In genomic region chr15:100601628-100602063, GRCh38 we compare ENCODE assay signal across 8 cellular contexts. TPM values are rescaled to one million over a fixed set of nuclear protein-coding genes. Genes with fewer than 3 reads are reported as not detected.
DNase-seq lines count a peak whose midpoint lies in the region; ATAC-seq and TF ChIP-seq lines count a peak whose summit lies in the region.

No MANE protein-coding gene starts in this region.

- no peaks in the 10 kb centered on the region for H3K9me3 ChIP-seq in CD4-positive, CD25-positive, alpha-beta regulatory T cell (ENCODE audit: control insufficient read depth in 2 of 2, low read length in 2 of 2)
- H3K9me3 ChIP-seq in PC-9 (ENCODE audit: insufficient read depth, low read depth) = no peaks in the 10 kb centered on the region

- no peak for TF ChIP-seq CTCF in PC-9 (conservative IDR thresholded peaks at IDR 0.05)

- CTCF ChIA-PET in PC-9 (lab: Charles Lee) = interaction anchor here (0.6 to 1.3 kb wide), 2 partner anchors 95 to 252 kb away, joined by 3 read pairs; no protein-coding TSS in a partner anchor

- H3K27me3 ChIP-seq in CD4-positive, CD25-positive, alpha-beta regulatory T cell (ENCODE audit: control insufficient read depth, insufficient read depth, low read length) = no peaks in the 10 kb centered on the region
- no peaks in the 10 kb centered on the region for H3K27me3 ChIP-seq in PC-9 (ENCODE audit: insufficient read depth, low read depth)

- peak overlapping the region; percentile 91 for H3K27ac ChIP-seq in CD4-positive, CD25-positive, alpha-beta regulatory T cell (ENCODE audit: insufficient read depth, low read length, poor library complexity, severe bottlenecking)
- no peak overlapping the region for H3K27ac ChIP-seq in PC-9

- H3K27ac Mint-ChIP-seq in CD4-positive, CD25-positive, alpha-beta regulatory T cell = no peak overlapping the region
- H3K27ac Mint-ChIP-seq in stimulated activated naive CD8-positive, alpha-beta T cell treated with anti-CD3 and anti-CD28 coated beads, Interleukin-15, amount 100 ng/mL, for 72 hours = no peak overlapping the region

- peaks cover 91% of the 10 kb centered on the region for H3K79me2 ChIP-seq in PC-9 (ENCODE audit: low read depth)

- H3K4me2 ChIP-seq in PC-9 = peak overlapping the region; percentile 95

- H4K20me1 ChIP-seq in PC-9 (ENCODE audit: insufficient read depth) = peaks cover 5% of the 10 kb centered on the region; the same call in 1 of the 2 replicates

- no peak for DNase-seq in CD4-positive, CD25-positive, alpha-beta regulatory T cell
- DNase-seq in PC-9 = no peak
- DNase-seq in left ventricle myocardium superior = no peak
- DNase-seq in stimulated activated naive CD8-positive, alpha-beta T cell treated with anti-CD3 and anti-CD28 coated beads, Interleukin-15, amount 100 ng/mL, for 72 hours = no peak
- DNase-seq in hippocampal formation (lab: John Stamatoyannopoulos, UW) = no peak
- no peak for DNase-seq in activated CD4-positive, alpha-beta T cell treated with anti-CD3 and anti-CD28 coated beads, Interleukin-2, amount 50 U/mL, for 4 hours
- DNase-seq in NCI-H226 = no peak

- H3K36me3 ChIP-seq in CD4-positive, CD25-positive, alpha-beta regulatory T cell (ENCODE audit: control insufficient read depth, insufficient read depth, low read length) = peaks cover 16% of the 10 kb centered on the region
- peaks cover 19% of the 10 kb centered on the region for H3K36me3 ChIP-seq in PC-9 (ENCODE audit: low read depth)

- H3K27me3 Mint-ChIP-seq in CD4-positive, CD25-positive, alpha-beta regulatory T cell = no peaks in the 10 kb centered on the region
- H3K27me3 Mint-ChIP-seq in stimulated activated naive CD8-positive, alpha-beta T cell treated with anti-CD3 and anti-CD28 coated beads, Interleukin-15, amount 100 ng/mL, for 72 hours = no peaks in the 10 kb centered on the region

- H3K4me3 Mint-ChIP-seq in CD4-positive, CD25-positive, alpha-beta regulatory T cell = no peak overlapping the region
- no peak overlapping the region for H3K4me3 Mint-ChIP-seq in stimulated activated naive CD8-positive, alpha-beta T cell treated with anti-CD3 and anti-CD28 coated beads, Interleukin-15, amount 100 ng/mL, for 72 hours

- peak in 1 of 2 donors; percentile 1 for ATAC-seq in CD4-positive, CD25-positive, alpha-beta regulatory T cell (ENCODE audit: low read depth in 2 of 2)
- ATAC-seq in GM21786 (IDR thresholded peaks at IDR 0.05; ENCODE audit: unreplicated experiment) = peak; percentile 6
- ATAC-seq in left ventricle myocardium superior = peak; percentile 30
- peak; percentile 11 for ATAC-seq in stimulated activated naive CD8-positive, alpha-beta T cell treated with anti-CD3 and anti-CD28 coated beads, Interleukin-15, amount 100 ng/mL, for 72 hours

- H2AFZ ChIP-seq in PC-9 = peak overlapping the region; percentile 96

- H3K4me1 ChIP-seq in CD4-positive, CD25-positive, alpha-beta regulatory T cell (ENCODE audit: control insufficient read depth, insufficient read depth, low read length, poor library complexity, severe bottlenecking) = peaks cover 68% of the 10 kb centered on the region
- H3K4me1 ChIP-seq in PC-9 (replicated peaks; ENCODE audit: insufficient read depth) = peaks cover 20% of the 10 kb centered on the region

- H3K36me3 Mint-ChIP-seq in CD4-positive, CD25-positive, alpha-beta regulatory T cell = peaks cover 13% of the 10 kb centered on the region

- no peaks in the 10 kb centered on the region for H3K9me2 ChIP-seq in PC-9 (ENCODE audit: insufficient read depth)

- peak overlapping the region; percentile 98 for H3K4me3 ChIP-seq in CD4-positive, CD25-positive, alpha-beta regulatory T cell (ENCODE audit: low read depth, low read length)
- H3K4me3 ChIP-seq in PC-9 = peak overlapping the region; percentile 83

- no peaks in the 10 kb centered on the region for H3F3A ChIP-seq in PC-9 (ENCODE audit: insufficient read depth, low read depth)

- POLR2A ChIA-PET in PC-9 (lab: Charles Lee; ENCODE audit: unreplicated experiment) = interaction anchor here (0.8 kb wide), 1 partner anchor 1035 kb away, joined by 6 read pairs; no protein-coding TSS in a partner anchor

- BruUV-seq in PC-9 (replicated peaks; lab: Mats Ljungman, UMichigan) = TSS peak; percentile 37

- H3K4me1 Mint-ChIP-seq in CD4-positive, CD25-positive, alpha-beta regulatory T cell = peaks cover 15 to 71% (median 56%) of the 10 kb centered on the region in 4 donors
- H3K4me1 Mint-ChIP-seq in stimulated activated naive CD8-positive, alpha-beta T cell treated with anti-CD3 and anti-CD28 coated beads, Interleukin-15, amount 100 ng/mL, for 72 hours = peaks cover 50% of the 10 kb centered on the region

- intact Hi-C loops in PC-9 (cut with micrococcal nuclease; ENCODE audit: unreplicated experiment) (loop anchor here (1.0 to 10.0 kb wide), 4 partner anchors 251 to 1327 kb away; partner anchors contain the start of gene CHSY1), left ventricle myocardium superior (cut with micrococcal nuclease) (no loop called here)

- H3K9me3 Mint-ChIP-seq in CD4-positive, CD25-positive, alpha-beta regulatory T cell = no peaks in the 10 kb centered on the region
- H3K9me3 Mint-ChIP-seq in stimulated activated naive CD8-positive, alpha-beta T cell treated with anti-CD3 and anti-CD28 coated beads, Interleukin-15, amount 100 ng/mL, for 72 hours = no peaks in the 10 kb centered on the region

RNA-seq across cellular contexts. Expression of gene LINS1, which starts 0.3 kb away (rescaled TPM):
- total RNA-seq in CD4-positive, CD25-positive, alpha-beta regulatory T cell = 62.5 TPM
- 10 to 100 TPM; 37.8 to 62.8 (median 54.4) TPM for polyA plus RNA-seq in CD4-positive, CD25-positive, alpha-beta regulatory T cell
- total RNA-seq in PC-9 (2021) = 7.0 and 10.9 TPM in 2 replicates
- total RNA-seq in left ventricle myocardium superior = 7.7 TPM

RNA-seq across cellular contexts. Expression of gene ASB7, which starts 0.7 kb away (rescaled TPM):
- total RNA-seq in CD4-positive, CD25-positive, alpha-beta regulatory T cell = 20.3 TPM
- 10 to 100 TPM; 10.5 to 14.9 (median 12.7) TPM for polyA plus RNA-seq in CD4-positive, CD25-positive, alpha-beta regulatory T cell
- total RNA-seq in PC-9 (2021) = 17.9 and 19.0 TPM in 2 replicates
- 6.8 TPM for total RNA-seq in left ventricle myocardium superior
